30 cellular contexts compared by ENCODE assay signal in genomic region chr14:31887929-31888580, GRCh38.
"Had no signal": no experiment of that assay in that cellular context is flagged by ENCODE, and none has a peak within 500 bp of the region (broad histone marks: within the 10 kb centered on the region; RNA-seq: fewer than 3 reads in every experiment).

No MANE protein-coding gene starts in this region.

- H3K36me3 ChIP-seq: Peyer's patch, SJSA1 had no signal

- H3K36me3 Mint-ChIP-seq: activated CD4-positive, alpha-beta memory T cell treated with anti-CD3 and anti-CD28 coated beads for 36 hours; activated naive CD4-positive, alpha-beta T cell treated with anti-CD3 and anti-CD28 coated beads, Interleukin-2, amount 50 U/mL, for 72 hours; brain had no signal

- H3K4me3 ChIP-seq: Peyer's patch, SJSA1 had no signal

- H3K27ac Mint-ChIP-seq: activated CD4-positive, alpha-beta memory T cell treated with anti-CD3 and anti-CD28 coated beads for 36 hours; activated naive CD4-positive, alpha-beta T cell treated with anti-CD3 and anti-CD28 coated beads for 36 hours; activated naive CD4-positive, alpha-beta T cell treated with anti-CD3 and anti-CD28 coated beads, Interleukin-2, amount 50 U/mL, for 72 hours; activated T-cell treated with anti-CD3 and anti-CD28 coated beads, Interleukin-2, amount 50 U/mL, for 24 hours; activated T-helper 1 cell treated with anti-CD3 and anti-CD28 coated beads, Interleukin-12 subunit alpha, Interleukin-12 subunit beta, Interleukin-2, Interleukin-4 antibody, amounts not matched to agents 30 ng/mL and 10 ng/mL and 1 ng/mL, durations not matched to agents 14 hours and 24 hours and 36 hours; brain; T-helper 1 cell treated with Interleukin-12 subunit alpha and Interleukin-12 subunit beta and Interleukin-4 antibody, amounts not matched to agents 30 μg/mL and 1 μg/mL, for 36 hours; T-helper 2 cell treated with Interferon-gamma antibody and Interleukin-4, amounts not matched to agents 5 μg/mL and 100 μg/mL, for 36 hours had no signal

- H3K27ac ChIP-seq: KMS-11, Peyer's patch, SJSA1 had no signal

- H3K27me3 Mint-ChIP-seq: activated CD4-positive, alpha-beta memory T cell treated with anti-CD3 and anti-CD28 coated beads for 36 hours had no signal

- H3K4me2 ChIP-seq: KMS-11, SK-N-SH had no signal

- H3K9me3 ChIP-seq: Peyer's patch, SJSA1, SK-N-SH had no signal

- ATAC-seq: activated CD4-positive, CD25-positive, alpha-beta regulatory T cell treated with anti-CD3 and anti-CD28 coated beads, Interleukin-2, amount 50 U/mL, for 24 hours; activated naive CD4-positive, alpha-beta T cell treated with anti-CD3 and anti-CD28 coated beads, Interleukin-2, amount 50 U/mL, for 72 hours; PC-3 had no signal

- H3K9ac ChIP-seq: KMS-11, SK-N-SH had no signal

- H3K27me3 ChIP-seq: Peyer's patch, SJSA1 had no signal

- DNase-seq: activated CD4-positive, alpha-beta memory T cell treated with anti-CD3 and anti-CD28 coated beads for 36 hours; activated CD4-positive, alpha-beta T cell treated with anti-CD3 and anti-CD28 coated beads for 4 hours; activated CD4-positive, alpha-beta T cell treated with anti-CD3 and anti-CD28 coated beads, Interleukin-2, amount 50 U/mL, for 1 hour; activated gamma-delta T cell treated with Interleukin-2 at 50 U/mL for 16 hours; activated naive CD4-positive, alpha-beta T cell treated with anti-CD3 and anti-CD28 coated beads for 36 hours; activated T-cell treated with anti-CD3 and anti-CD28 coated beads, Interleukin-2, amount 50 U/mL, for 24 hours; anterior cingulate cortex; caudate nucleus; MM.1S; MV-4-11; NCI-H1092; NCI-H1436 treated with DMSO at 0.1 percent for 48 hours; NCI-H1694 treated with DMSO at 0.1 percent for 48 hours; NCI-H2029; NCI-H345; NCI-H524 treated with DMSO at 0.1 percent for 48 hours; NK-92 treated with Interleukin-12 subunit alpha and Interleukin-12 subunit beta, amount 100 ng/mL, for 24 hours; PC-3; Peyer's patch; RPMI8226; SHP77 treated with DMSO at 0.1 percent for 48 hours; SK-N-SH had no signal

- H3K9me3 Mint-ChIP-seq: activated CD4-positive, alpha-beta memory T cell treated with anti-CD3 and anti-CD28 coated beads for 36 hours; activated naive CD4-positive, alpha-beta T cell treated with anti-CD3 and anti-CD28 coated beads for 36 hours; activated naive CD4-positive, alpha-beta T cell treated with anti-CD3 and anti-CD28 coated beads, Interleukin-2, amount 50 U/mL, for 72 hours; activated T-cell treated with anti-CD3 and anti-CD28 coated beads, Interleukin-2, amount 50 U/mL, for 24 hours; activated T-helper 1 cell treated with anti-CD3 and anti-CD28 coated beads, Interleukin-12 subunit alpha, Interleukin-12 subunit beta, Interleukin-2, Interleukin-4 antibody, amounts not matched to agents 30 ng/mL and 10 ng/mL and 1 ng/mL, durations not matched to agents 14 hours and 24 hours and 36 hours; brain; T-helper 1 cell treated with Interleukin-12 subunit alpha and Interleukin-12 subunit beta and Interleukin-4 antibody, amounts not matched to agents 30 μg/mL and 1 μg/mL, for 36 hours; T-helper 2 cell treated with Interferon-gamma antibody and Interleukin-4, amounts not matched to agents 5 μg/mL and 100 μg/mL, for 36 hours had no signal

- H3K4me3 Mint-ChIP-seq: activated CD4-positive, alpha-beta memory T cell treated with anti-CD3 and anti-CD28 coated beads for 36 hours; activated naive CD4-positive, alpha-beta T cell treated with anti-CD3 and anti-CD28 coated beads for 36 hours; activated T-cell treated with anti-CD3 and anti-CD28 coated beads, Interleukin-2, amount 50 U/mL, for 24 hours; activated T-helper 1 cell treated with anti-CD3 and anti-CD28 coated beads, Interleukin-12 subunit alpha, Interleukin-12 subunit beta, Interleukin-2, Interleukin-4 antibody, amounts not matched to agents 30 ng/mL and 10 ng/mL and 1 ng/mL, durations not matched to agents 14 hours and 24 hours and 36 hours; brain; T-helper 1 cell treated with Interleukin-12 subunit alpha and Interleukin-12 subunit beta and Interleukin-4 antibody, amounts not matched to agents 30 μg/mL and 1 μg/mL, for 36 hours; T-helper 2 cell treated with Interferon-gamma antibody and Interleukin-4, amounts not matched to agents 5 μg/mL and 100 μg/mL, for 36 hours had no signal

- H3K4me1 ChIP-seq: Peyer's patch had no signal
